Comparison of ENCODE assay signal across 2 cellular contexts in genomic region chr2:240055177-240055917, GRCh38.
A peak's percentile ranks its signal among the peaks of the same experiment; 100 is the strongest.
TF ChIP-seq lines count a peak whose summit lies in the region.

No MANE protein-coding gene starts in this region.

TF ChIP-seq in HepG2, 621 proteins besides CTCF, POLR2A, EP300 and RAD21:
- TF ChIP-seq ARID2 (CRISPR knock-in tag; IDR thresholded peaks at IDR 0.05; ENCODE audit: borderline replicate concordance) (no peak), ZBED4 (CRISPR knock-in tag; IDR thresholded peaks at IDR 0.05; ENCODE audit: borderline replicate concordance) (no peak), SMARCE1 (IDR thresholded peaks at IDR 0.05; ENCODE audit: borderline replicate concordance) (no peak), MXD4 (CRISPR knock-in tag; IDR thresholded peaks at IDR 0.05) (no peak), PCBP1 (IDR thresholded peaks at IDR 0.05; ENCODE audit: borderline replicate concordance, low read depth, low read length) (no peak), ZNF292 (CRISPR knock-in tag; IDR thresholded peaks at IDR 0.05; ENCODE audit: borderline replicate concordance, low read depth) (no peak), ZNF572 (CRISPR knock-in tag; IDR thresholded peaks at IDR 0.05) (no peak), ATF3 (CRISPR knock-in tag; IDR thresholded peaks at IDR 0.05) (no peak), ZNF414 (CRISPR knock-in tag; IDR thresholded peaks at IDR 0.05) (no peak), FOSL2 (CRISPR knock-in tag; IDR thresholded peaks at IDR 0.05) (no peak), ZNF737 (CRISPR knock-in tag; IDR thresholded peaks at IDR 0.05; ENCODE audit: borderline replicate concordance) (no peak), ARID3A (IDR thresholded peaks at IDR 0.05; ENCODE audit: low read depth, low read length) (no peak), ZNF747 (CRISPR knock-in tag; IDR thresholded peaks at IDR 0.05; ENCODE audit: borderline replicate concordance) (no peak), MBD4 (IDR thresholded peaks at IDR 0.05; ENCODE audit: borderline replicate concordance, low read length) (no peak), ZBTB26 (CRISPR knock-in tag; IDR thresholded peaks at IDR 0.05; ENCODE audit: borderline replicate concordance) (no peak), CENPBD1 (CRISPR knock-in tag; IDR thresholded peaks at IDR 0.05; ENCODE audit: borderline replicate concordance, low read depth) (no peak), NR2F2 (IDR thresholded peaks at IDR 0.05; ENCODE audit: borderline replicate concordance, low read depth) (no peak)
TF ChIP-seq in HepG2: peak in this region for 0.

TF ChIP-seq in K562, 482 proteins besides CTCF, POLR2A, EP300 and RAD21:
- TF ChIP-seq PKNOX1 (IDR thresholded peaks at IDR 0.05) (peak; percentile 49), ETV6 (IDR thresholded peaks at IDR 0.05; ENCODE audit: borderline replicate concordance in 1 of 2, low read depth in 2 of 2, low read length in 1 of 2) (no peak), ETV6 (CRISPR knock-in tag; IDR thresholded peaks at IDR 0.05; ENCODE audit: borderline replicate concordance) (no peak), ZNF766 (CRISPR knock-in tag; conservative IDR thresholded peaks at IDR 0.05) (no peak), HDAC3 (IDR thresholded peaks at IDR 0.05; ENCODE audit: borderline replicate concordance, partially characterized antibody) (no peak), FOXO4 (CRISPR knock-in tag; IDR thresholded peaks at IDR 0.05) (no peak), MLLT1 (IDR thresholded peaks at IDR 0.05) (no peak)
TF ChIP-seq in K562: peak in this region for 1.
